Comparison of ENCODE assay signal across 1 cellular context in the genomic region with DNA sequence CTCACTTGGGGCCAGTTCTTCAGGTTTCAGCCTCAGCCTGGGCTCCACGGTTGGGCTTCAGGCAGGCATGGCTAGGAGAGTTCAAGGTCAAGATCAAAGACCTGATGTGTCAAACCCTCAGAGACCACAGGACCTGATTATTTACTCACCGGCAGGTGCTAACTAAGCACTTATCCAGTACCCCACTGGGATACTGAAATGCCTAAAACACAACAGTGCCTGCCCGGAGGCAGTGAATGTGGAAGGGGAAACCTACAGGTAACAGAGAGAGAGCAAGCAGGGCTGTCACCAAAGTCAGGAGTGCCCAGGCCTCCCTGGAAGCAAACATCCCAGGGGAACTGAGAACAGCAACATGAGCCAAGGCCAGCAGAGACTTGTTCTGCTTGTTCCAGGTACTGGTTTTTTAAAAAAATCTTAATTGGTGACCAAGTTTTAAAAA.
TF ChIP-seq lines count a peak whose summit lies in the region.

No MANE protein-coding gene starts in this region.

TF ChIP-seq in H1, 55 proteins besides CTCF, POLR2A, EP300 and RAD21 (continued from another document):
- TF ChIP-seq SAP30 (IDR thresholded peaks at IDR 0.05; ENCODE audit: insufficient read depth, insufficient replicate concordance, low read length) (no peak), TCF12 (IDR thresholded peaks at IDR 0.05; ENCODE audit: low read depth, low read length) (no peak)
TF ChIP-seq in H1: peak in this region for 4.
